In genomic region chr6:169859401-169859977, GRCh38 we compare ENCODE assay signal across 26 cellular contexts.
A peak's percentile ranks its signal among the peaks of the same experiment; 100 is the strongest.
DNase-seq lines count a peak whose midpoint lies in the region; ATAC-seq and TF ChIP-seq lines count a peak whose summit lies in the region.
"Had no signal": no experiment of that assay in that cellular context is flagged by ENCODE, and none has a peak within 500 bp of the region (broad histone marks: within the 10 kb centered on the region; RNA-seq: fewer than 3 reads in every experiment).

No MANE protein-coding gene starts in this region.

- WGBS in lung, 2 donors, result 93 to 96% methylated on average over 7 of the region's 7 CpGs

- H3K27ac Mint-ChIP-seq in stimulated activated effector memory CD8-positive, alpha-beta T cell treated with anti-CD3 and anti-CD28 coated beads, Interleukin-12 subunit alpha, Interleukin-12 subunit beta, amount 100 ng/mL, for 72 hours, result peak overlapping the region; percentile 23
- no peak overlapping the region for H3K27ac Mint-ChIP-seq in activated CD4-positive, alpha-beta T cell treated with anti-CD3 and anti-CD28 coated beads, Interleukin-2, amount 10 ng/mL, durations not matched to agents 24 days and 14 days
- H3K27ac Mint-ChIP-seq: activated CD4-positive, alpha-beta T cell treated with anti-CD3 and anti-CD28 coated beads for 36 hours; activated naive CD8-positive, alpha-beta T cell; mesothelial cell of epicardium; T-helper 2 cell treated with Interferon-gamma antibody and Interleukin-4, amounts not matched to agents 5 μg/mL and 100 μg/mL, for 36 hours had no signal

- peaks cover 0 to 11% of the 10 kb centered on the region in 2 donors for H3K4me1 ChIP-seq in lung (ENCODE audit: control insufficient read depth in 2 of 2, insufficient read depth in 2 of 2, low read length in 2 of 2)
- H3K4me1 ChIP-seq: ascending aorta had no signal

- DNase-seq in activated effector memory CD4-positive, alpha-beta T cell treated with anti-CD3 and anti-CD28 coated beads, Interleukin-2, amount 50 U/mL, for 16 hours, result peak; percentile 49
- DNase-seq in activated effector memory CD4-positive, alpha-beta T cell treated with Interleukin-2 at 50 U/mL for 16 hours, result no peak
- peak; percentile 30 for DNase-seq in H7
- peak; percentile 27 for DNase-seq in lung (ENCODE audit: low spot score)
- DNase-seq in stimulated activated effector memory CD8-positive, alpha-beta T cell treated with anti-CD3 and anti-CD28 coated beads, Interleukin-12 subunit alpha, Interleukin-12 subunit beta, amount 100 ng/mL, for 72 hours (ENCODE audit: low spot score in 2 of 2), result no peak
- no peak for DNase-seq in activated CD4-positive, alpha-beta T cell treated with anti-CD3 and anti-CD28 coated beads, Interleukin-2, amount 10 ng/mL, durations not matched to agents 24 days and 14 days
- DNase-seq in COLO668 (lab: John Stamatoyannopoulos, UW; ENCODE audit: unreplicated experiment), result no peak
- DNase-seq: activated CD4-positive, alpha-beta T cell treated with anti-CD3 and anti-CD28 coated beads for 36 hours; AML-193; CD8-positive, alpha-beta memory T cell; left colon; naive thymus-derived CD8-positive, alpha-beta T cell; NCI-H1048; NCI-H1694; NCI-H446 treated with DMSO at 0.1 percent for 48 hours; retina; substantia nigra had no signal

- H3K4me1 Mint-ChIP-seq in stimulated activated effector memory CD8-positive, alpha-beta T cell treated with anti-CD3 and anti-CD28 coated beads, Interleukin-12 subunit alpha, Interleukin-12 subunit beta, amount 100 ng/mL, for 72 hours, result peaks cover 15% of the 10 kb centered on the region
- peaks cover 5% of the 10 kb centered on the region for H3K4me1 Mint-ChIP-seq in activated CD4-positive, alpha-beta T cell treated with anti-CD3 and anti-CD28 coated beads, Interleukin-2, amount 10 ng/mL, durations not matched to agents 24 days and 14 days
- H3K4me1 Mint-ChIP-seq: mesothelial cell of epicardium had no signal

- intact Hi-C loops in activated CD4-positive, alpha-beta T cell treated with anti-CD3 and anti-CD28 coated beads, Interleukin-2, amount 10 ng/mL, durations not matched to agents 24 days and 14 days (cut with micrococcal nuclease), result no loop called here

- H3K36me3 Mint-ChIP-seq in stimulated activated effector memory CD8-positive, alpha-beta T cell treated with anti-CD3 and anti-CD28 coated beads, Interleukin-12 subunit alpha, Interleukin-12 subunit beta, amount 100 ng/mL, for 72 hours, result no peaks in the 10 kb centered on the region
- no peaks in the 10 kb centered on the region for H3K36me3 Mint-ChIP-seq in activated CD4-positive, alpha-beta T cell treated with anti-CD3 and anti-CD28 coated beads, Interleukin-2, amount 10 ng/mL, durations not matched to agents 24 days and 14 days (ENCODE audit: low read depth)
- H3K36me3 Mint-ChIP-seq: activated naive CD8-positive, alpha-beta T cell; mesothelial cell of epicardium had no signal

- H3K36me3 ChIP-seq in H7 (replicated peaks; ENCODE audit: control insufficient read depth, insufficient read depth, low read length) (no peaks in the 10 kb centered on the region), lung (ENCODE audit: control insufficient read depth in 2 of 2, insufficient read depth in 2 of 2, low read length in 2 of 2) (no peaks in the 10 kb centered on the region)
- H3K36me3 ChIP-seq: ascending aorta, cardiac muscle cell, ovary had no signal

- H3K4me3 Mint-ChIP-seq in stimulated activated effector memory CD8-positive, alpha-beta T cell treated with anti-CD3 and anti-CD28 coated beads, Interleukin-12 subunit alpha, Interleukin-12 subunit beta, amount 100 ng/mL, for 72 hours, result no peak overlapping the region
- no peak overlapping the region for H3K4me3 Mint-ChIP-seq in activated CD4-positive, alpha-beta T cell treated with anti-CD3 and anti-CD28 coated beads, Interleukin-2, amount 10 ng/mL, durations not matched to agents 24 days and 14 days
- H3K4me3 Mint-ChIP-seq: activated CD4-positive, alpha-beta T cell treated with anti-CD3 and anti-CD28 coated beads for 36 hours; activated naive CD8-positive, alpha-beta T cell; mesothelial cell of epicardium; naive thymus-derived CD8-positive, alpha-beta T cell; T-helper 2 cell treated with Interferon-gamma antibody and Interleukin-4, amounts not matched to agents 5 μg/mL and 100 μg/mL, for 36 hours had no signal

- TF ChIP-seq CTCF in lung (IDR thresholded peaks at IDR 0.05; ENCODE audit: control extremely low read depth, extremely low read depth), result no peak

- no peaks in the 10 kb centered on the region for H3K9me3 Mint-ChIP-seq in stimulated activated effector memory CD8-positive, alpha-beta T cell treated with anti-CD3 and anti-CD28 coated beads, Interleukin-12 subunit alpha, Interleukin-12 subunit beta, amount 100 ng/mL, for 72 hours
- H3K9me3 Mint-ChIP-seq in activated CD4-positive, alpha-beta T cell treated with anti-CD3 and anti-CD28 coated beads, Interleukin-2, amount 10 ng/mL, durations not matched to agents 24 days and 14 days, result no peaks in the 10 kb centered on the region

- peak overlapping the region in 1 of 2 donors; percentile 14 for H3K27ac ChIP-seq in lung (ENCODE audit: low read depth in 1 of 2, low read length in 1 of 2)
- H3K27ac ChIP-seq: ascending aorta, cardiac muscle cell, hepatocyte, ovary, RWPE1 had no signal

- H3K27me3 ChIP-seq in H7 (ENCODE audit: control insufficient read depth, insufficient read depth, low read length), result no peaks in the 10 kb centered on the region
- H3K27me3 ChIP-seq in lung (ENCODE audit: control insufficient read depth, insufficient read depth), result no peaks in the 10 kb centered on the region
- H3K27me3 ChIP-seq: ascending aorta, cardiac muscle cell, hepatocyte, ovary had no signal

- no peaks in the 10 kb centered on the region for H3K27me3 Mint-ChIP-seq in activated CD4-positive, alpha-beta T cell treated with anti-CD3 and anti-CD28 coated beads, Interleukin-2, amount 10 ng/mL, durations not matched to agents 24 days and 14 days
- H3K27me3 Mint-ChIP-seq: activated CD4-positive, alpha-beta T cell treated with anti-CD3 and anti-CD28 coated beads for 36 hours; activated naive CD8-positive, alpha-beta T cell had no signal

- no peak for ATAC-seq in lung (ENCODE audit: insufficient read depth, low FRiP score)
- ATAC-seq in stimulated activated effector memory CD8-positive, alpha-beta T cell treated with anti-CD3 and anti-CD28 coated beads, Interleukin-12 subunit alpha, Interleukin-12 subunit beta, amount 100 ng/mL, for 72 hours, result no peak
- ATAC-seq in HG03565 (IDR thresholded peaks at IDR 0.05; ENCODE audit: unreplicated experiment), result no peak
- ATAC-seq: activated CD4-positive, alpha-beta T cell treated with anti-CD3 and anti-CD28 coated beads for 36 hours; left colon; naive thymus-derived CD8-positive, alpha-beta T cell had no signal

- H3K4me3 ChIP-seq in H7 (ENCODE audit: insufficient read depth, low read depth, low read length) (no peak overlapping the region), lung (no peak overlapping the region)
- H3K4me3 ChIP-seq: ascending aorta, cardiac muscle cell, hepatocyte, ovary had no signal

- peaks cover 0 to 17% of the 10 kb centered on the region in 2 donors for H3K9me3 ChIP-seq in lung (ENCODE audit: control insufficient read depth in 2 of 2, insufficient read depth in 1 of 2, low read length in 1 of 2)
- H3K9me3 ChIP-seq: ovary had no signal

Comparison
In these comparisons a context has a peak if more than half of its experiments do, and no peak if none do; other contexts are left out.
1. DNase-seq: peak in activated effector memory CD4-positive, alpha-beta T cell treated with anti-CD3 and anti-CD28 coated beads, Interleukin-2, amount 50 U/mL, for 16 hours (single experiment), H7 (single experiment) and lung (single experiment); none in activated effector memory CD4-positive, alpha-beta T cell treated with Interleukin-2 at 50 U/mL for 16 hours (single experiment), stimulated activated effector memory CD8-positive, alpha-beta T cell treated with anti-CD3 and anti-CD28 coated beads, Interleukin-12 subunit alpha, Interleukin-12 subunit beta, amount 100 ng/mL, for 72 hours (0 of 2), activated CD4-positive, alpha-beta T cell treated with anti-CD3 and anti-CD28 coated beads, Interleukin-2, amount 10 ng/mL, durations not matched to agents 24 days and 14 days (single experiment) and COLO668 (single experiment).